ENCODE assay signal across 8 cellular contexts in the genomic region with DNA sequence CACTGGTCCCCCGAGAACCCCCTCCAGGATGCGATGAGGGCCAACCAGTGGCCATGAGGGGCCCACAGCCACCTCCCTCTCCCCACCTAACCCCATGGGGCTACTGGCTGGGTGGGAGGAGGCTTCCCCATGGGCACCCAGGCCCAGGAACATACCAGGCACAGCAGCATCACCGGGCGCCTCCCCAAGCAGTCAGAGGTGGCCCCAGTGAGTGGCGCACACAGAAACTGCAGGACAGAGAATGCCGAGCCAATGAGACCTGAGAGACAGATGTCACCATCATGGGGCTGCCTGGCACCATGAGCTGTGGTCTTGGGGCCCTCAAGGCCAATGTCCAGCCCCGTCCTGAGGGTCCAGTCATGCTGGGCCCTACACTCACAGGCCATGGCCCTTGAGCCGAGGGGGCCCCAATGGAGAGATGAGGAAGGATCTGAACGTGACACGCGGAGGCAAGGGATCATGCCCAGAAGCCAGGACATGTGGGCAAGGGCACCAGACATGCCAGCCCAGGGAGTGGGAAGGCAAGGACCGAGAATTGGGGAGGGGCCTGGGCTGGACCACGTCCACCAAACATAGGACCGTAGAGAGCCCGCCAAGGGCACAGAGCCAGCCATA. TPM values are rescaled to one million over a fixed set of nuclear protein-coding genes. Genes with fewer than 3 reads are reported as not detected.
DNase-seq lines count a peak whose midpoint lies in the region; ATAC-seq and TF ChIP-seq lines count a peak whose summit lies in the region.

No MANE protein-coding gene starts in this region.

- H3K9me3 Mint-ChIP-seq in activated T-cell treated with anti-CD3 and anti-CD28 coated beads, Interleukin-2, amount 50 U/mL, for 24 hours: no peaks in the 10 kb centered on the region
- H3K9me3 Mint-ChIP-seq in stimulated activated naive CD8-positive, alpha-beta T cell treated with anti-CD3 and anti-CD28 coated beads, Interleukin-15, Interleukin-2, amounts not matched to agents 100 ng/mL and 50 ng/mL, for 24 hours: no peaks in the 10 kb centered on the region

- peaks cover 84% of the 10 kb centered on the region for H3K36me3 Mint-ChIP-seq in activated T-cell treated with anti-CD3 and anti-CD28 coated beads, Interleukin-2, amount 50 U/mL, for 24 hours (ENCODE audit: low read depth)
- peaks cover 62% of the 10 kb centered on the region for H3K36me3 Mint-ChIP-seq in stimulated activated naive CD8-positive, alpha-beta T cell treated with anti-CD3 and anti-CD28 coated beads, Interleukin-15, Interleukin-2, amounts not matched to agents 100 ng/mL and 50 ng/mL, for 24 hours (ENCODE audit: low read depth)

- ATAC-seq in heart right ventricle (no peak), HG03442 (IDR thresholded peaks at IDR 0.05; ENCODE audit: unreplicated experiment) (no peak)

- H3K9ac ChIP-seq in HUES6 (ENCODE audit: low read length): no peak overlapping the region

- peak; percentile 58 for DNase-seq in activated T-cell treated with anti-CD3 and anti-CD28 coated beads, Interleukin-2, amount 50 U/mL, for 24 hours
- DNase-seq in heart right ventricle (peak in 1 of 2 donors; percentile 20), GM19240 (ENCODE audit: insufficient read length, low spot score) (no peak), NCI-H187 treated with DMSO at 0.1 percent for 48 hours (lab: John Stamatoyannopoulos, UW) (no peak), SKM-1 treated with dmso at 0.1 percent for 144 hours (lab: John Stamatoyannopoulos, UW; ENCODE audit: unreplicated experiment) (no peak)

- WGBS in heart right ventricle, 2 donors: 78 to 79% methylated on average over 15 of the region's 15 CpGs

- TF ChIP-seq CTCF in heart right ventricle (IDR thresholded peaks at IDR 0.05): no peak

- H3K4me3 Mint-ChIP-seq in activated T-cell treated with anti-CD3 and anti-CD28 coated beads, Interleukin-2, amount 50 U/mL, for 24 hours: peak overlapping the region; percentile 94
- H3K4me3 Mint-ChIP-seq in stimulated activated naive CD8-positive, alpha-beta T cell treated with anti-CD3 and anti-CD28 coated beads, Interleukin-15, Interleukin-2, amounts not matched to agents 100 ng/mL and 50 ng/mL, for 24 hours: peak overlapping the region; percentile 96

- H3K4me1 Mint-ChIP-seq in activated T-cell treated with anti-CD3 and anti-CD28 coated beads, Interleukin-2, amount 50 U/mL, for 24 hours (ENCODE audit: low read depth): peaks cover 42% of the 10 kb centered on the region
- peaks cover 46% of the 10 kb centered on the region for H3K4me1 Mint-ChIP-seq in stimulated activated naive CD8-positive, alpha-beta T cell treated with anti-CD3 and anti-CD28 coated beads, Interleukin-15, Interleukin-2, amounts not matched to agents 100 ng/mL and 50 ng/mL, for 24 hours (ENCODE audit: low read depth)

- H3K27ac ChIP-seq in HUES6 (ENCODE audit: low read depth, low read length) (no peak overlapping the region), heart right ventricle (peak overlapping the region in 9 of 10 donors; percentile 83 to 95 (median 90))

- H3K27me3 Mint-ChIP-seq in activated T-cell treated with anti-CD3 and anti-CD28 coated beads, Interleukin-2, amount 50 U/mL, for 24 hours: no peaks in the 10 kb centered on the region
- no peaks in the 10 kb centered on the region for H3K27me3 Mint-ChIP-seq in stimulated activated naive CD8-positive, alpha-beta T cell treated with anti-CD3 and anti-CD28 coated beads, Interleukin-15, Interleukin-2, amounts not matched to agents 100 ng/mL and 50 ng/mL, for 24 hours

- H3K9me3 ChIP-seq in HUES6 (ENCODE audit: control insufficient read depth, insufficient read depth, low read depth, low read length): no peaks in the 10 kb centered on the region
- H3K9me3 ChIP-seq in heart right ventricle: no peaks in the 10 kb centered on the region

- intact Hi-C loops in heart right ventricle (cut with DNase I): loop anchor here in 7 of 10 donors (5.0 to 10.0 kb wide), 6 partner anchors 71 to 178 kb away; a partner anchor contains a TSS

- H3K4me1 ChIP-seq in HUES6 (ENCODE audit: control insufficient read depth, insufficient read depth, low read length) (peaks cover 25% of the 10 kb centered on the region; the same call in 1 of the 2 replicates), heart right ventricle (peaks cover 7 to 61% (median 57%) of the 10 kb centered on the region in 9 donors)

- H3K4me3 ChIP-seq in HUES6 (ENCODE audit: low read depth, low read length): peak overlapping the region; percentile 64; the same call in 1 of the 2 replicates
- peak overlapping the region in 8 of 10 donors; percentile 54 to 100 (median 94) for H3K4me3 ChIP-seq in heart right ventricle

- H3K27ac Mint-ChIP-seq in activated T-cell treated with anti-CD3 and anti-CD28 coated beads, Interleukin-2, amount 50 U/mL, for 24 hours: peak overlapping the region; percentile 95
- H3K27ac Mint-ChIP-seq in stimulated activated naive CD8-positive, alpha-beta T cell treated with anti-CD3 and anti-CD28 coated beads, Interleukin-15, Interleukin-2, amounts not matched to agents 100 ng/mL and 50 ng/mL, for 24 hours: peak overlapping the region; percentile 96

- H3K36me3 ChIP-seq in HUES6 (ENCODE audit: control insufficient read depth, insufficient read depth, low read length) (peaks cover 67% of the 10 kb centered on the region), heart right ventricle (peaks cover 0 to 52% (median 27%) of the 10 kb centered on the region in 9 donors)

- H3K27me3 ChIP-seq in HUES6 (ENCODE audit: control insufficient read depth, insufficient read depth, low read length): no peaks in the 10 kb centered on the region
- no peaks in the 10 kb centered on the region for H3K27me3 ChIP-seq in heart right ventricle

RNA-seq across cellular contexts. Expression of a gene that starts 30.1 kb away (rescaled TPM):
- 10 to 100 TPM; 12.4 to 24.0 (median 17.3) TPM for total RNA-seq in heart right ventricle
- polyA plus RNA-seq in heart right ventricle: 10 to 100 TPM; 12.5 to 19.1 TPM

RNA-seq across cellular contexts. Expression of a gene that starts 30.3 kb away (rescaled TPM):
- 10 to 100 TPM in 6 of 10 donors, 1 to 10 TPM in 4; 6.2 to 13.4 (median 10.3) TPM for total RNA-seq in heart right ventricle
- 10 to 100 TPM in 1 of 2 donors, 1 to 10 TPM in 1; 4.7 to 24.5 TPM for polyA plus RNA-seq in heart right ventricle
